9 cellular contexts compared by ENCODE assay signal in genomic region chr16:79286646-79287423, GRCh38.
DNase-seq lines count a peak whose midpoint lies in the region; ATAC-seq and TF ChIP-seq lines count a peak whose summit lies in the region.
"Had no signal": no experiment of that assay in that cellular context is flagged by ENCODE, and none has a peak within 500 bp of the region (broad histone marks: within the 10 kb centered on the region; RNA-seq: fewer than 3 reads in every experiment).

No MANE protein-coding gene starts in this region.

- ATAC-seq in GM21423 (IDR thresholded peaks at IDR 0.05; ENCODE audit: unreplicated experiment): peak; percentile 95

- H3K4me1 Mint-ChIP-seq in IgD-negative memory B cell: peaks cover 13 to 26% (median 17%) of the 10 kb centered on the region in 3 donors
- peaks cover 14% of the 10 kb centered on the region for H3K4me1 Mint-ChIP-seq in endothelial cell (ENCODE audit: unreplicated experiment)

- H3K9me3 Mint-ChIP-seq in IgD-negative memory B cell (peaks cover 0 to 2% (median 0%) of the 10 kb centered on the region in 3 donors), endothelial cell (ENCODE audit: unreplicated experiment) (no peaks in the 10 kb centered on the region)

- POLR2A ChIA-PET in GM10248 (lab: Yijun Ruan, JAX): no interaction called here

- peak overlapping the region; percentile 94 for H3K27ac ChIP-seq in SJCRH30

- DNase-seq in GM10248 (ENCODE audit: extremely low spot score) (peak; percentile 42), SJCRH30 (peak; percentile 93 to 95), endothelial cell (ENCODE audit: low spot score) (peak; percentile 13), putamen (ENCODE audit: low spot score) (peak; percentile 15), SW 1271 (lab: John Stamatoyannopoulos, UW) (no peak), cortex of kidney (lab: John Stamatoyannopoulos, UW) (no peak)
- DNase-seq: IMR-90 had no signal

- peak overlapping the region; percentile 25 for H3K4me3 ChIP-seq in SJCRH30

- CTCF ChIA-PET in GM10248 (lab: Yijun Ruan, JAX): no interaction called here

- H3K27me3 Mint-ChIP-seq in IgD-negative memory B cell (peaks cover 31% of the 10 kb centered on the region), endothelial cell (ENCODE audit: unreplicated experiment) (peaks cover 6% of the 10 kb centered on the region)

- H3K4me3 Mint-ChIP-seq in IgD-negative memory B cell: peak overlapping the region; percentile 24 to 89 (median 61)
- no peak overlapping the region for H3K4me3 Mint-ChIP-seq in endothelial cell (ENCODE audit: unreplicated experiment)

- no peaks in the 10 kb centered on the region for H3K27me3 ChIP-seq in SJCRH30

- H3K4me1 ChIP-seq in SJCRH30: peaks cover 23% of the 10 kb centered on the region

- H3K9me3 ChIP-seq in SJCRH30 (replicated peaks): no peaks in the 10 kb centered on the region

- TF ChIP-seq CTCF in GM10248 (IDR thresholded peaks at IDR 0.05; ENCODE audit: control extremely low read depth, extremely low read depth, low read depth, missing control alignments) (no peak), endothelial cell (IDR thresholded peaks at IDR 0.05; ENCODE audit: unreplicated experiment) (no peak)

- no peaks in the 10 kb centered on the region for H3K36me3 ChIP-seq in SJCRH30

- H3K36me3 Mint-ChIP-seq in IgD-negative memory B cell (no peaks in the 10 kb centered on the region), endothelial cell (ENCODE audit: low read depth, unreplicated experiment) (no peaks in the 10 kb centered on the region)

- H3K27ac Mint-ChIP-seq in IgD-negative memory B cell (peak overlapping the region in 1 of 3 donors; percentile 73), endothelial cell (ENCODE audit: unreplicated experiment) (no peak overlapping the region)

Comparison
In these comparisons a context has a peak if more than half of its experiments do, and no peak if none do; other contexts are left out.
1. DNase-seq: peak in GM10248 (single experiment), SJCRH30 (2 of 2), endothelial cell (single experiment) and putamen (single experiment); none in SW 1271 (0 of 2) and cortex of kidney (single experiment).